ENCODE assay signal across 1 cellular context in the genomic region with DNA sequence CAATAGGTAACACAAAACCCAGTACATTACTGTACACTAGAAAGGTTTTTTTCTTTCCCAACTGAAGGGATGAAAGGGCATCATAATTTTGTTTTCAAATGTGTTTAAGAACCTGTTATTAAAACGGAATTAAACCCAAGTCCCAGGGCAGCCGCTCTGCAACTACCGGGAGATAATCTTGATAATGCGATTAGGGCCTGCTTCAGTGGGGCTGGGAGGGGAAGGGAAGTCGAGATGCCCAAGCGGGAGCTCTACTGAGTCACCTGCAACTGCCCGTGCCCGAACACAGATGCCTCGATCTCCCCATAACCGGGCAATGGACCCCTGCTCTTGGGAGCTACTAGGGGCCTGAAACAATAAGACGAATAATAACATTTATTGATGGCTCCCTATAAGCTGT.
TF ChIP-seq lines count a peak whose summit lies in the region.

No MANE protein-coding gene starts in this region.

TF ChIP-seq in GM23338, 12 proteins besides CTCF, POLR2A, EP300 and RAD21 (continued from another document):
- TF ChIP-seq, protein P1, sequence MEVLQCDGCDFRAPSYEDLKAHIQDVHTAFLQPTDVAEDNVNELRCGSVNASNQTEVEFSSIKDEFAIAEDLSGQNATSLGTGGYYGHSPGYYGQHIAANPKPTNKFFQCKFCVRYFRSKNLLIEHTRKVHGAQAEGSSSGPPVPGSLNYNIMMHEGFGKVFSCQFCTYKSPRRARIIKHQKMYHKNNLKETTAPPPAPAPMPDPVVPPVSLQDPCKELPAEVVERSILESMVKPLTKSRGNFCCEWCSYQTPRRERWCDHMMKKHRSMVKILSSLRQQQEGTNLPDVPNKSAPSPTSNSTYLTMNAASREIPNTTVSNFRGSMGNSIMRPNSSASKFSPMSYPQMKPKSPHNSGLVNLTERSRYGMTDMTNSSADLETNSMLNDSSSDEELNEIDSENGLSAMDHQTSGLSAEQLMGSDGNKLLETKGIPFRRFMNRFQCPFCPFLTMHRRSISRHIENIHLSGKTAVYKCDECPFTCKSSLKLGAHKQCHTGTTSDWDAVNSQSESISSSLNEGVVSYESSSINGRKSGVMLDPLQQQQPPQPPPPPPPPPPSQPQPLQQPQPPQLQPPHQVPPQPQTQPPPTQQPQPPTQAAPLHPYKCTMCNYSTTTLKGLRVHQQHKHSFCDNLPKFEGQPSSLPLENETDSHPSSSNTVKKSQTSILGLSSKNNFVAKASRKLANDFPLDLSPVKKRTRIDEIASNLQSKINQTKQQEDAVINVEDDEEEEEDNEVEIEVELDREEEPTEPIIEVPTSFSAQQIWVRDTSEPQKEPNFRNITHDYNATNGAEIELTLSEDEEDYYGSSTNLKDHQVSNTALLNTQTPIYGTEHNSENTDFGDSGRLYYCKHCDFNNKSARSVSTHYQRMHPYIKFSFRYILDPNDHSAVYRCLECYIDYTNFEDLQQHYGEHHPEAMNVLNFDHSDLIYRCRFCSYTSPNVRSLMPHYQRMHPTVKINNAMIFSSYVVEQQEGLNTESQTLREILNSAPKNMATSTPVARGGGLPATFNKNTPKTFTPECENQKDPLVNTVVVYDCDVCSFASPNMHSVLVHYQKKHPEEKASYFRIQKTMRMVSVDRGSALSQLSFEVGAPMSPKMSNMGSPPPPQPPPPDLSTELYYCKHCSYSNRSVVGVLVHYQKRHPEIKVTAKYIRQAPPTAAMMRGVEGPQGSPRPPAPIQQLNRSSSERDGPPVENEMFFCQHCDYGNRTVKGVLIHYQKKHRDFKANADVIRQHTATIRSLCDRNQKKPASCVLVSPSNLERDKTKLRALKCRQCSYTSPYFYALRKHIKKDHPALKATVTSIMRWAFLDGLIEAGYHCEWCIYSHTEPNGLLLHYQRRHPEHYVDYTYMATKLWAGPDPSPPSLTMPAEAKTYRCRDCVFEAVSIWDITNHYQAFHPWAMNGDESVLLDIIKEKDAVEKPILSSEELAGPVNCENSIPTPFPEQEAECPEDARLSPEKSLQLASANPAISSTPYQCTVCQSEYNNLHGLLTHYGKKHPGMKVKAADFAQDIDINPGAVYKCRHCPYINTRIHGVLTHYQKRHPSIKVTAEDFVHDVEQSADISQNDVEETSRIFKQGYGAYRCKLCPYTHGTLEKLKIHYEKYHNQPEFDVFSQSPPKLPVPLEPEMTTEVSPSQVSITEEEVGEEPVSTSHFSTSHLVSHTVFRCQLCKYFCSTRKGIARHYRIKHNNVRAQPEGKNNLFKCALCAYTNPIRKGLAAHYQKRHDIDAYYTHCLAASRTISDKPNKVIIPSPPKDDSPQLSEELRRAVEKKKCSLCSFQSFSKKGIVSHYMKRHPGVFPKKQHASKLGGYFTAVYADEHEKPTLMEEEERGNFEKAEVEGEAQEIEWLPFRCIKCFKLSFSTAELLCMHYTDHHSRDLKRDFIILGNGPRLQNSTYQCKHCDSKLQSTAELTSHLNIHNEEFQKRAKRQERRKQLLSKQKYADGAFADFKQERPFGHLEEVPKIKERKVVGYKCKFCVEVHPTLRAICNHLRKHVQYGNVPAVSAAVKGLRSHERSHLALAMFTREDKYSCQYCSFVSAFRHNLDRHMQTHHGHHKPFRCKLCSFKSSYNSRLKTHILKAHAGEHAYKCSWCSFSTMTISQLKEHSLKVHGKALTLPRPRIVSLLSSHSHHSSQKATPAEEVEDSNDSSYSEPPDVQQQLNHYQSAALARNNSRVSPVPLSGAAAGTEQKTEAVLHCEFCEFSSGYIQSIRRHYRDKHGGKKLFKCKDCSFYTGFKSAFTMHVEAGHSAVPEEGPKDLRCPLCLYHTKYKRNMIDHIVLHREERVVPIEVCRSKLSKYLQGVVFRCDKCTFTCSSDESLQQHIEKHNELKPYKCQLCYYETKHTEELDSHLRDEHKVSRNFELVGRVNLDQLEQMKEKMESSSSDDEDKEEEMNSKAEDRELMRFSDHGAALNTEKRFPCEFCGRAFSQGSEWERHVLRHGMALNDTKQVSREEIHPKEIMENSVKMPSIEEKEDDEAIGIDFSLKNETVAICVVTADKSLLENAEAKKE (CRISPR knock-in tag; IDR thresholded peaks at IDR 0.05) = no peak
- TF ChIP-seq STAT1 (IDR thresholded peaks at IDR 0.05; ENCODE audit: unreplicated experiment) = no peak
- no peak for TF ChIP-seq EZH2phosphoT487 (IDR thresholded peaks at IDR 0.05; ENCODE audit: unreplicated experiment)
- no peak for TF ChIP-seq ZNF114 (CRISPR knock-in tag; IDR thresholded peaks at IDR 0.05)
- TF ChIP-seq, protein P2, sequence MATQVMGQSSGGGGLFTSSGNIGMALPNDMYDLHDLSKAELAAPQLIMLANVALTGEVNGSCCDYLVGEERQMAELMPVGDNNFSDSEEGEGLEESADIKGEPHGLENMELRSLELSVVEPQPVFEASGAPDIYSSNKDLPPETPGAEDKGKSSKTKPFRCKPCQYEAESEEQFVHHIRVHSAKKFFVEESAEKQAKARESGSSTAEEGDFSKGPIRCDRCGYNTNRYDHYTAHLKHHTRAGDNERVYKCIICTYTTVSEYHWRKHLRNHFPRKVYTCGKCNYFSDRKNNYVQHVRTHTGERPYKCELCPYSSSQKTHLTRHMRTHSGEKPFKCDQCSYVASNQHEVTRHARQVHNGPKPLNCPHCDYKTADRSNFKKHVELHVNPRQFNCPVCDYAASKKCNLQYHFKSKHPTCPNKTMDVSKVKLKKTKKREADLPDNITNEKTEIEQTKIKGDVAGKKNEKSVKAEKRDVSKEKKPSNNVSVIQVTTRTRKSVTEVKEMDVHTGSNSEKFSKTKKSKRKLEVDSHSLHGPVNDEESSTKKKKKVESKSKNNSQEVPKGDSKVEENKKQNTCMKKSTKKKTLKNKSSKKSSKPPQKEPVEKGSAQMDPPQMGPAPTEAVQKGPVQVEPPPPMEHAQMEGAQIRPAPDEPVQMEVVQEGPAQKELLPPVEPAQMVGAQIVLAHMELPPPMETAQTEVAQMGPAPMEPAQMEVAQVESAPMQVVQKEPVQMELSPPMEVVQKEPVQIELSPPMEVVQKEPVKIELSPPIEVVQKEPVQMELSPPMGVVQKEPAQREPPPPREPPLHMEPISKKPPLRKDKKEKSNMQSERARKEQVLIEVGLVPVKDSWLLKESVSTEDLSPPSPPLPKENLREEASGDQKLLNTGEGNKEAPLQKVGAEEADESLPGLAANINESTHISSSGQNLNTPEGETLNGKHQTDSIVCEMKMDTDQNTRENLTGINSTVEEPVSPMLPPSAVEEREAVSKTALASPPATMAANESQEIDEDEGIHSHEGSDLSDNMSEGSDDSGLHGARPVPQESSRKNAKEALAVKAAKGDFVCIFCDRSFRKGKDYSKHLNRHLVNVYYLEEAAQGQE (IDR thresholded peaks at IDR 0.05; ENCODE audit: unreplicated experiment) = no peak
- TF ChIP-seq POLR2AphosphoS5 (IDR thresholded peaks at IDR 0.05; ENCODE audit: low read depth) = no peak
- TF ChIP-seq EZH2 (IDR thresholded peaks at IDR 0.05; ENCODE audit: low read depth, unreplicated experiment) = no peak
- TF ChIP-seq JUNB (IDR thresholded peaks at IDR 0.05; ENCODE audit: unreplicated experiment) = no peak
- TF ChIP-seq, protein P3, sequence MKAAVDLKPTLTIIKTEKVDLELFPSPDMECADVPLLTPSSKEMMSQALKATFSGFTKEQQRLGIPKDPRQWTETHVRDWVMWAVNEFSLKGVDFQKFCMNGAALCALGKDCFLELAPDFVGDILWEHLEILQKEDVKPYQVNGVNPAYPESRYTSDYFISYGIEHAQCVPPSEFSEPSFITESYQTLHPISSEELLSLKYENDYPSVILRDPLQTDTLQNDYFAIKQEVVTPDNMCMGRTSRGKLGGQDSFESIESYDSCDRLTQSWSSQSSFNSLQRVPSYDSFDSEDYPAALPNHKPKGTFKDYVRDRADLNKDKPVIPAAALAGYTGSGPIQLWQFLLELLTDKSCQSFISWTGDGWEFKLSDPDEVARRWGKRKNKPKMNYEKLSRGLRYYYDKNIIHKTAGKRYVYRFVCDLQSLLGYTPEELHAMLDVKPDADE (IDR thresholded peaks at IDR 0.05) = no peak
TF ChIP-seq in GM23338: peak in this region for 0.
